8 cellular contexts compared by ENCODE assay signal in genomic region chr1:53949023-53949611, GRCh38. TPM values are rescaled to one million over a fixed set of nuclear protein-coding genes. Genes with fewer than 3 reads are reported as not detected.
DNase-seq lines count a peak whose midpoint lies in the region; ATAC-seq and TF ChIP-seq lines count a peak whose summit lies in the region.

No MANE protein-coding gene starts in this region.

- H3K9me3 Mint-ChIP-seq in immature natural killer cell = no peaks in the 10 kb centered on the region

- H3K4me1 ChIP-seq in cardiac muscle cell (ENCODE audit: low read depth) (peaks cover 13% of the 10 kb centered on the region), vagina (peaks cover 38% of the 10 kb centered on the region)

- H3K27me3 ChIP-seq in cardiac muscle cell (no peaks in the 10 kb centered on the region), vagina (no peaks in the 10 kb centered on the region)

- no peak overlapping the region for H3K27ac Mint-ChIP-seq in immature natural killer cell

- TF ChIP-seq CTCF in cardiac muscle cell (IDR thresholded peaks at IDR 0.05; ENCODE audit: low read depth, low read length) = peak; percentile 64
- peak; percentile 60 for TF ChIP-seq CTCF in WI38 (IDR thresholded peaks at IDR 0.05; ENCODE audit: low read depth, low read length)
- TF ChIP-seq CTCF in vagina (IDR thresholded peaks at IDR 0.05) = peak in 1 of 3 experiments; percentile 11

- peaks cover 4 to 8% (median 7%) of the 10 kb centered on the region in 3 donors for H3K36me3 Mint-ChIP-seq in immature natural killer cell

- TF ChIP-seq POLR2A in vagina (IDR thresholded peaks at IDR 0.05) = no peak

- H3K4me1 Mint-ChIP-seq in immature natural killer cell = peaks cover 23 to 34% of the 10 kb centered on the region in 2 donors

- no peak for ATAC-seq in Right ventricle myocardium superior (ENCODE audit: poor library complexity)
- ATAC-seq in GM18870 (IDR thresholded peaks at IDR 0.05; ENCODE audit: unreplicated experiment) = no peak

- no peak overlapping the region for H3K4me3 Mint-ChIP-seq in immature natural killer cell

- H3K36me3 ChIP-seq in cardiac muscle cell = peaks cover 19% of the 10 kb centered on the region
- H3K36me3 ChIP-seq in vagina = peaks cover 0 to 24% of the 10 kb centered on the region in 2 donors

- H3K4me3 ChIP-seq in cardiac muscle cell = no peak overlapping the region
- H3K4me3 ChIP-seq in WI38 (ENCODE audit: low read depth, low read length) = no peak overlapping the region
- no peak overlapping the region for H3K4me3 ChIP-seq in vagina

- intact Hi-C loops in Right ventricle myocardium superior (cut with DNase I) = loop anchor here (5.0 kb wide), 1 partner anchor 62 kb away; the partner anchor contains the start of gene YIPF1
- intact Hi-C loops in vagina (cut with DNase I) = loop anchor here (5.0 kb wide), 2 partner anchors 57 to 103 kb away; partner anchors contain the start of genes DIO1, TCEANC2 and TMEM59

- no peaks in the 10 kb centered on the region for H3K9me3 ChIP-seq in cardiac muscle cell (ENCODE audit: low read depth)
- no peaks in the 10 kb centered on the region for H3K9me3 ChIP-seq in vagina

- H3K27ac ChIP-seq in cardiac muscle cell = peak overlapping the region; percentile 58
- H3K27ac ChIP-seq in vagina = no peak overlapping the region

- peaks cover 5 to 18% (median 16%) of the 10 kb centered on the region in 3 donors for H3K27me3 Mint-ChIP-seq in immature natural killer cell (ENCODE audit: low read depth in 3 of 3)

- DNase-seq in cardiac muscle cell (ENCODE audit: low read depth in 1 of 2, low spot score in 1 of 2) (peak; percentile 65 to 70), Right ventricle myocardium superior (no peak), M059J (ENCODE audit: low read depth) (peak; percentile 49), immature natural killer cell (peak in 2 of 3 donors; percentile 3 to 22), vagina (ENCODE audit: extremely low spot score in 2 of 2) (no peak), NOMO-1 (lab: John Stamatoyannopoulos, UW; ENCODE audit: unreplicated experiment in 2 of 2) (no peak)

RNA-seq across cellular contexts. Expression of gene LRRC42, which starts 3.0 kb away (rescaled TPM):
- total RNA-seq in cardiac muscle cell (39.3 and 44.9 TPM in 2 replicates), Right ventricle myocardium superior (12.0 TPM), vagina (31.7 TPM)
- polyA plus RNA-seq in cardiac muscle cell (49.6 and 50.5 TPM in 2 replicates), immature natural killer cell (10 to 100 TPM in 1 of 3 donors, 1 to 10 TPM in 2; 7.5 to 10.1 (median 9.8) TPM)
- total RNA-seq in M059J (2014; rRNA removed; shearing (Covaris generic)) = 53.0 and 59.3 TPM in 2 replicates

RNA-seq across cellular contexts. Expression of gene IFT25, which starts 3.6 kb away (rescaled TPM):
- total RNA-seq in cardiac muscle cell = 21.6 and 32.8 TPM in 2 replicates
- polyA plus RNA-seq in cardiac muscle cell = 54.7 and 57.9 TPM in 2 replicates
- total RNA-seq in Right ventricle myocardium superior = 9.9 TPM
- 62.7 and 95.9 TPM in 2 replicates for total RNA-seq in M059J (2014; rRNA removed; shearing (Covaris generic))
- 10 to 100 TPM; 58.6 to 72.6 (median 66.7) TPM for polyA plus RNA-seq in immature natural killer cell
- 19.4 TPM for total RNA-seq in vagina

RNA-seq across cellular contexts. Expression of gene DIO1, which starts 55.1 kb away (rescaled TPM):
- total RNA-seq in cardiac muscle cell (not detected in 2 replicates), Right ventricle myocardium superior (not detected), vagina (not detected)
- polyA plus RNA-seq in cardiac muscle cell (not detected in 2 replicates), immature natural killer cell (under 1 TPM in 2 of 3 donors, not detected in 1; 0.11 to 0.13 TPM)
- not detected in 2 replicates for total RNA-seq in M059J (2014; rRNA removed; shearing (Covaris generic))

RNA-seq across cellular contexts. Expression of gene YIPF1, which starts 59.5 kb away (rescaled TPM):
- total RNA-seq in cardiac muscle cell = 14.4 and 21.0 TPM in 2 replicates
- 28.3 and 29.7 TPM in 2 replicates for polyA plus RNA-seq in cardiac muscle cell
- 13.6 TPM for total RNA-seq in Right ventricle myocardium superior
- 32.5 and 38.1 TPM in 2 replicates for total RNA-seq in M059J (2014; rRNA removed; shearing (Covaris generic))
- polyA plus RNA-seq in immature natural killer cell = 10 to 100 TPM; 28.7 to 35.7 (median 29.4) TPM
- 22.1 TPM for total RNA-seq in vagina

Comparison
In these comparisons a context has a peak if more than half of its experiments do, and no peak if none do; other contexts are left out.
1. DNase-seq: peak in cardiac muscle cell (2 of 2), M059J (single experiment) and immature natural killer cell (2 of 3); none in Right ventricle myocardium superior (single experiment), vagina (0 of 2) and NOMO-1 (0 of 2).